Comparison of ENCODE assay signal across 19 cellular contexts in genomic region chr11:12542186-12542935, GRCh38.
DNase-seq lines count a peak whose midpoint lies in the region; ATAC-seq, FAIRE-seq and TF ChIP-seq lines count a peak whose summit lies in the region.
"Had no signal": no experiment of that assay in that cellular context is flagged by ENCODE, and none has a peak within 500 bp of the region (broad histone marks: within the 10 kb centered on the region; RNA-seq: fewer than 3 reads in every experiment).

No MANE protein-coding gene starts in this region.

- POLR2A ChIA-PET in A549 (lab: Yijun Ruan, JAX), result no interaction called here
- POLR2A ChIA-PET in H1 (lab: Charles Lee; ENCODE audit: partially characterized antibody), result no interaction called here
- POLR2A ChIA-PET in A673 (lab: Charles Lee; ENCODE audit: low non-redundant PET), result no interaction called here

- no peaks in the 10 kb centered on the region for H3K23me2 ChIP-seq in H9 (ENCODE audit: insufficient read length, low read depth, low read length, poor library complexity, severe bottlenecking)
- no peaks in the 10 kb centered on the region for H3K23me2 ChIP-seq in H1 (ENCODE audit: low read depth, low read length)

- intact Hi-C loops in A673 (cut with micrococcal nuclease; ENCODE audit: unreplicated experiment), result no loop called here

- H3K9ac ChIP-seq in H9 (ENCODE audit: extremely low read depth, insufficient read length, low read length) (no peak overlapping the region), H1 (replicated peaks in 1 of 4; ENCODE audit: extremely low read depth in 1 of 4, low read depth in 3 of 4, low read length in 3 of 4) (no peak overlapping the region)

- H2AFZ ChIP-seq in H9 (ENCODE audit: low read length) (no peak overlapping the region), H1 (ENCODE audit: low read length) (no peak overlapping the region)

- H4K20me1 ChIP-seq in H9 (ENCODE audit: control insufficient read depth, insufficient read depth, insufficient read length) (no peaks in the 10 kb centered on the region), H1 (replicated peaks in 1 of 2; ENCODE audit: control insufficient read depth in 1 of 2, insufficient read depth in 2 of 2, low read length in 2 of 2) (no peaks in the 10 kb centered on the region)

- no peak overlapping the region for H2BK15ac ChIP-seq in H9 (ENCODE audit: low read depth, low read length)
- H2BK15ac ChIP-seq in H1 (ENCODE audit: low read length), result no peak overlapping the region

- no peaks in the 10 kb centered on the region for H3K79me2 ChIP-seq in H9 (ENCODE audit: insufficient read depth, low read length)
- no peaks in the 10 kb centered on the region for H3K79me2 ChIP-seq in H1 (ENCODE audit: control insufficient read depth in 1 of 2, insufficient read depth in 2 of 2, low read length in 2 of 2)

- no peaks in the 10 kb centered on the region for H3K9me3 Mint-ChIP-seq in H9
- no peaks in the 10 kb centered on the region for H3K9me3 Mint-ChIP-seq in mesothelial cell of epicardium

- no peak for ATAC-seq in A549
- no peak for ATAC-seq in GM21737 (IDR thresholded peaks at IDR 0.05; ENCODE audit: unreplicated experiment)
- ATAC-seq: PC-3 had no signal

- H3K27ac ChIP-seq in A549, result peak overlapping the region; percentile 4 to 85; a peak in 4 of 6 replicates
- no peak overlapping the region for H3K27ac ChIP-seq in H9 (ENCODE audit: insufficient read length, low read depth, low read length)
- H3K27ac ChIP-seq in H1 (ENCODE audit: low read depth, low read length), result no peak overlapping the region
- H3K27ac ChIP-seq in A673 (ENCODE audit: low read depth, low read length, poor library complexity, severe bottlenecking), result no peak overlapping the region
- H3K27ac ChIP-seq: HL-60 had no signal

- no peak for TF ChIP-seq POLR2A in A549 (IDR thresholded peaks at IDR 0.05; ENCODE audit: low read length)
- no peak for TF ChIP-seq POLR2A in H1 (IDR thresholded peaks at IDR 0.05; ENCODE audit: control extremely low read depth in 1 of 2, low read depth in 2 of 2, low read length in 2 of 2)

- H3K27ac Mint-ChIP-seq in H9 (no peak overlapping the region; a peak in 1 of 7 replicates), mesothelial cell of epicardium (peak overlapping the region; percentile 64)

- no peak overlapping the region for H4K8ac ChIP-seq in H9 (replicated peaks; ENCODE audit: insufficient read length, low read depth, low read length)
- no peak overlapping the region for H4K8ac ChIP-seq in H1 (ENCODE audit: extremely low read depth, insufficient read depth, low read length)

- no peak overlapping the region for H2BK12ac ChIP-seq in H9 (ENCODE audit: insufficient read length, low read depth, low read length)
- H2BK12ac ChIP-seq in H1 (ENCODE audit: low read depth, low read length), result no peak overlapping the region

- H2BK20ac ChIP-seq in H9 (ENCODE audit: low read depth, low read length, poor library complexity, severe bottlenecking) (no peak overlapping the region), H1 (ENCODE audit: low read length) (no peak overlapping the region)

- H3K9me3 ChIP-seq in A549, result no peaks in the 10 kb centered on the region
- H3K9me3 ChIP-seq in H9 (ENCODE audit: control insufficient read depth, low read depth, low read length), result no peaks in the 10 kb centered on the region
- H3K9me3 ChIP-seq in H1 (ENCODE audit: insufficient read depth in 2 of 2, low read depth in 1 of 2, low read length in 1 of 2), result no peaks in the 10 kb centered on the region
- no peaks in the 10 kb centered on the region for H3K9me3 ChIP-seq in A673 (ENCODE audit: low read depth, low read length, poor library complexity, severe bottlenecking)
- H3K9me3 ChIP-seq: Caco-2, HAP-1, SJSA1 had no signal

- H3K14ac ChIP-seq in H9 (ENCODE audit: insufficient read depth, low read length), result peak overlapping the region; percentile 23; the same call in 1 of the 2 replicates
- H3K14ac ChIP-seq in H1 (ENCODE audit: insufficient read length), result no peak overlapping the region

- H3K4me2 ChIP-seq in A549, result no peak overlapping the region
- H3K4me2 ChIP-seq in H9 (ENCODE audit: insufficient read depth, insufficient read length, low read length), result no peak overlapping the region
- no peak overlapping the region for H3K4me2 ChIP-seq in H1 (ENCODE audit: insufficient read depth in 1 of 2, low read depth in 2 of 2, low read length in 2 of 2)

- H2BK120ac ChIP-seq in H9 (ENCODE audit: low read depth, low read length, poor library complexity, severe bottlenecking) (no peak overlapping the region), H1 (replicated peaks; ENCODE audit: low read depth, low read length) (no peak overlapping the region)

- H3K4me1 ChIP-seq in A549, result peaks cover 54% of the 10 kb centered on the region
- H3K4me1 ChIP-seq in H9 (ENCODE audit: insufficient read depth, low read length), result no peaks in the 10 kb centered on the region
- no peaks in the 10 kb centered on the region; a peak in 1 of 7 replicates for H3K4me1 ChIP-seq in H1 (replicated peaks in 1 of 4; ENCODE audit: control insufficient read depth in 3 of 4, insufficient read depth in 4 of 4, low read length in 3 of 4)
- no peaks in the 10 kb centered on the region for H3K4me1 ChIP-seq in A673 (ENCODE audit: insufficient read depth, low read length, poor library complexity, severe bottlenecking)
- H3K4me1 ChIP-seq: HAP-1 had no signal

- BruUV-seq in A673 (replicated peaks; lab: Mats Ljungman, UMichigan), result no TSS peak

- H3K18ac ChIP-seq in H9 (ENCODE audit: insufficient read length, low read depth, low read length) (no peak overlapping the region), H1 (ENCODE audit: extremely low read depth, low read length) (no peak overlapping the region; the same call in 1 of the 2 replicates)

- H3K4ac ChIP-seq in H9 (ENCODE audit: low read depth, low read length) (no peak overlapping the region), H1 (replicated peaks; ENCODE audit: insufficient read length, low read depth, low read length) (peak overlapping the region; percentile 62)

- H3T11ph ChIP-seq in H9 (ENCODE audit: low read length), result no peak overlapping the region

- no peak for TF ChIP-seq EP300 in A549 (IDR thresholded peaks at IDR 0.05)
- no peak for TF ChIP-seq EP300 in H1 (IDR thresholded peaks at IDR 0.05; ENCODE audit: borderline replicate concordance in 1 of 2, low read depth in 2 of 2, low read length in 2 of 2)

- no peak overlapping the region for H2AK5ac ChIP-seq in H9 (ENCODE audit: insufficient read length, low read length)
- H2AK5ac ChIP-seq in H1 (ENCODE audit: low read depth, low read length), result no peak overlapping the region

- no peak overlapping the region for H3K4me3 ChIP-seq in A549
- no peak overlapping the region for H3K4me3 ChIP-seq in H1 (ENCODE audit: extremely low read depth in 1 of 4, insufficient read depth in 2 of 4, low read depth in 3 of 4, low read length in 4 of 4)
- H3K4me3 ChIP-seq in A673 (ENCODE audit: low read depth, low read length, poor library complexity, severe bottlenecking), result no peak overlapping the region
- H3K4me3 ChIP-seq: HAP-1, SJSA1 had no signal

- H3K36me3 ChIP-seq in H1 (ENCODE audit: control insufficient read depth in 2 of 4, insufficient read depth in 4 of 4, low read length in 3 of 4) (no peaks in the 10 kb centered on the region), A673 (ENCODE audit: insufficient read depth, low read length, poor library complexity, severe bottlenecking) (no peaks in the 10 kb centered on the region)
- H3K36me3 ChIP-seq: HAP-1, SJSA1 had no signal

- H3K36me3 Mint-ChIP-seq in H9 (ENCODE audit: insufficient read depth in 1 of 3, low read depth in 3 of 3) (no peaks in the 10 kb centered on the region), mesothelial cell of epicardium (no peaks in the 10 kb centered on the region)

- H4K5ac ChIP-seq in H9 (ENCODE audit: insufficient read length, low read depth, low read length), result no peak overlapping the region
- no peak overlapping the region for H4K5ac ChIP-seq in H1 (ENCODE audit: insufficient read length, low read depth, low read length)

- H2BK5ac ChIP-seq in H9 (ENCODE audit: insufficient read length, low read length) (no peak overlapping the region), H1 (ENCODE audit: low read depth, low read length) (no peak overlapping the region)

- H3K4me1 Mint-ChIP-seq in H9, result peaks cover 3 to 8% of the 10 kb centered on the region in 2 experiments; a peak in 3 of 4 replicates
- peaks cover 39% of the 10 kb centered on the region for H3K4me1 Mint-ChIP-seq in mesothelial cell of epicardium

- no peak for DNase-seq in A549 (ENCODE audit: low read depth in 1 of 2, low spot score in 1 of 2)
- DNase-seq in H9, result no peak
- DNase-seq in H1 (ENCODE audit: low read depth in 1 of 2, low spot score in 2 of 2), result peak in 1 of 2 experiments; percentile 39
- DNase-seq in mesothelial cell of epicardium (ENCODE audit: low spot score in 2 of 2, unreplicated experiment in 2 of 2), result no peak
- DNase-seq in A673 (ENCODE audit: low spot score), result no peak
- no peak for DNase-seq in activated CD4-positive, alpha-beta T cell treated with anti-CD3 and anti-CD28 coated beads for 4 hours
- DNase-seq in D721Med (ENCODE audit: insufficient read length, low spot score), result no peak
- DNase-seq: ACHN, Caco-2, NCI-H1417, NCI-H187 treated with DMSO at 0.1 percent for 48 hours, NCI-H446, PC-3 had no signal

- H3K4me3 Mint-ChIP-seq in H9 (no peak overlapping the region), mesothelial cell of epicardium (no peak overlapping the region)

- H3K27me3 Mint-ChIP-seq in H9 (ENCODE audit: low read depth) (peaks cover 5% of the 10 kb centered on the region; the same call in 1 of the 2 replicates), mesothelial cell of epicardium (ENCODE audit: low read depth) (no peaks in the 10 kb centered on the region)

- H3K79me1 ChIP-seq in H9 (ENCODE audit: insufficient read depth, low read depth, low read length, poor library complexity, severe bottlenecking), result no peaks in the 10 kb centered on the region
- no peaks in the 10 kb centered on the region for H3K79me1 ChIP-seq in H1 (ENCODE audit: low read depth, low read length)

- CTCF ChIA-PET in A549 (lab: Yijun Ruan, JAX), result interaction anchor here (1.1 kb wide), 1 partner anchor 211 kb away, joined by 3 read pairs; no protein-coding TSS in a partner anchor
- CTCF ChIA-PET in H1 (lab: Charles Lee; ENCODE audit: partially characterized antibody), result interaction anchor here (1.3 kb wide), 1 partner anchor 253 kb away, joined by 3 read pairs; no protein-coding TSS in a partner anchor
- CTCF ChIA-PET in A673 (lab: Charles Lee), result no interaction called here

- FAIRE-seq in A549 (lab: Jason Lieb, UNC) (no peak), H1 (lab: Jason Lieb, UNC) (no peak), D721Med (lab: Jason Lieb, UNC) (no peak)
- FAIRE-seq: GM19239, HTR-8/SVneo had no signal

- WGBS in A549 (ENCODE audit: missing lambda C conversion rate), result 54% methylated on average over 8 of the region's 10 CpGs
- WGBS in H9 (ENCODE audit: extremely low coverage, insufficient read length, low lambda C conversion rate), result no CpG with 5 or more reads among the region's 10 CpGs
- WGBS in H1 (ENCODE audit: extremely low coverage in 1 of 2, insufficient coverage in 1 of 2, insufficient read length in 1 of 2, insufficient replicate concordance in 2 of 2, low coverage in 1 of 2, low lambda C conversion rate in 2 of 2, missing lambda C conversion rate in 1 of 2), 2 experiments, result 90% methylated on average over 10 of the region's 10 CpGs; no CpG with 5 or more reads in 1 of the 2 experiments

- TF ChIP-seq CTCF in A549 (IDR thresholded peaks at IDR 0.05) (no peak), H9 (conservative IDR thresholded peaks at IDR 0.05) (no peak), H1 (IDR thresholded peaks at IDR 0.05; ENCODE audit: control extremely low read depth in 1 of 3, insufficient read depth in 1 of 3, low read depth in 1 of 3, low read length in 3 of 3) (no peak), mesothelial cell of epicardium (IDR thresholded peaks at IDR 0.05; ENCODE audit: unreplicated experiment) (no peak), A673 (conservative IDR thresholded peaks at IDR 0.05; ENCODE audit: low read depth, low read length) (no peak), D721Med (IDR thresholded peaks at IDR 0.05; ENCODE audit: insufficient read depth, missing control alignments) (no peak)

- H4K91ac ChIP-seq in H9 (ENCODE audit: insufficient read length, low read depth, low read length) (no peak overlapping the region), H1 (replicated peaks; ENCODE audit: insufficient read length, low read length) (no peak overlapping the region)

- TF ChIP-seq RAD21 in A549 (conservative IDR thresholded peaks at IDR 0.05 in 1 of 2, IDR thresholded peaks at IDR 0.05 in 1 of 2), result no peak
- no peak for TF ChIP-seq RAD21 in H1 (IDR thresholded peaks at IDR 0.05 in 1 of 2, conservative IDR thresholded peaks at IDR 0.05 in 1 of 2; ENCODE audit: low read depth in 2 of 2, low read length in 2 of 2)

- H3K56ac ChIP-seq in H9 (ENCODE audit: insufficient read length, low read depth, low read length) (no peak overlapping the region), H1 (replicated peaks; ENCODE audit: insufficient read length, low read depth, low read length) (no peak overlapping the region)

- H3K27me3 ChIP-seq in H9 (ENCODE audit: insufficient read depth, low read length), result no peaks in the 10 kb centered on the region
- H3K27me3 ChIP-seq in H1 (replicated peaks in 1 of 4; ENCODE audit: control insufficient read depth in 3 of 4, extremely low read depth in 1 of 4, insufficient read depth in 3 of 4, low read length in 3 of 4), result no peaks in the 10 kb centered on the region; a peak in 1 of 7 replicates
- H3K27me3 ChIP-seq in A673 (replicated peaks; ENCODE audit: insufficient read depth, low read depth, low read length, poor library complexity), result no peaks in the 10 kb centered on the region
- H3K27me3 ChIP-seq: SJSA1 had no signal

- H3K23ac ChIP-seq in H9 (ENCODE audit: insufficient read length, low read depth, low read length) (no peak overlapping the region), H1 (ENCODE audit: insufficient read length) (no peak overlapping the region)

Comparison
In these comparisons a context has a peak if more than half of its experiments do, and no peak if none do; other contexts are left out.
1. H3K27ac ChIP-seq: peak in A549 (2 of 2); none in H9 (single experiment), H1 (single experiment) and A673 (single experiment).